1 cellular context compared by ENCODE assay signal in the genomic region with DNA sequence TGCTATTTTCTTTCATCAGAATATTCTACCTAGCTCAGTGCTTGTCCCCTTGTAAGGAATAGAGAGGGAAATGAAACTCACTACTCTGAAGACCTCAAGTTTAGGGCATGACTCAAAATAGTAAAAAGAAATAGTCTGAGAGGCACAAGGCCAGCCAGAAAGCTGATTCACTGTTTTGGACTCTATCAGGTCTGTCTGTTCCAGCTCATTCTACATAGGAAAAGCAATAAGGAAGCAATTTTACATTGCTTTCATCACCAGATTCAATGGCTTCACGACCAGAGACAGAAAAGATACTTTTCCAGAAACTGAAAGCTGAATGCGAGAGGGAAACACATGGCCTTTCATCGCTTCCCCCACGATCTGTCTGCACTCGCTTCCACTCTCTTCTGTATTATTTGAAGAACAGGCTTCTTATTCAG.
TF ChIP-seq lines count a peak whose summit lies in the region.

No MANE protein-coding gene starts in this region.

TF ChIP-seq in IMR-90, 13 proteins besides CTCF, POLR2A, EP300 and RAD21 (continued from another document):
- TF ChIP-seq MAFK (IDR thresholded peaks at IDR 0.05; ENCODE audit: low read depth, low read length): no peak
- TF ChIP-seq, protein P1, sequence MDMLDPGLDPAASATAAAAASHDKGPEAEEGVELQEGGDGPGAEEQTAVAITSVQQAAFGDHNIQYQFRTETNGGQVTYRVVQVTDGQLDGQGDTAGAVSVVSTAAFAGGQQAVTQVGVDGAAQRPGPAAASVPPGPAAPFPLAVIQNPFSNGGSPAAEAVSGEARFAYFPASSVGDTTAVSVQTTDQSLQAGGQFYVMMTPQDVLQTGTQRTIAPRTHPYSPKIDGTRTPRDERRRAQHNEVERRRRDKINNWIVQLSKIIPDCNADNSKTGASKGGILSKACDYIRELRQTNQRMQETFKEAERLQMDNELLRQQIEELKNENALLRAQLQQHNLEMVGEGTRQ (IDR thresholded peaks at IDR 0.05; ENCODE audit: low read depth, low read length): no peak
- TF ChIP-seq FOS (IDR thresholded peaks at IDR 0.05; ENCODE audit: low read depth, low read length): no peak
- TF ChIP-seq CHD1 (IDR thresholded peaks at IDR 0.05; ENCODE audit: low read depth, low read length): no peak
- no peak for TF ChIP-seq BHLHE40 (IDR thresholded peaks at IDR 0.05; ENCODE audit: low read depth, low read length)
- no peak for TF ChIP-seq RCOR1 (IDR thresholded peaks at IDR 0.05; ENCODE audit: insufficient replicate concordance, low read length)
- no peak for TF ChIP-seq NFE2L2 (IDR thresholded peaks at IDR 0.05; ENCODE audit: low read depth, low read length)
- TF ChIP-seq SMC3 (IDR thresholded peaks at IDR 0.05; ENCODE audit: low read depth, low read length): no peak
- TF ChIP-seq RFX5 (IDR thresholded peaks at IDR 0.05; ENCODE audit: low read depth, low read length): no peak
- no peak for TF ChIP-seq CEBPB (IDR thresholded peaks at IDR 0.05; ENCODE audit: low read depth, low read length)
